In genomic region chr13:100381595-100382224, GRCh38 we compare ENCODE assay signal across 16 cellular contexts.
A peak's percentile ranks its signal among the peaks of the same experiment; 100 is the strongest.
DNase-seq lines count a peak whose midpoint lies in the region; ATAC-seq and TF ChIP-seq lines count a peak whose summit lies in the region.
"Had no signal": no experiment of that assay in that cellular context is flagged by ENCODE, and none has a peak within 500 bp of the region (broad histone marks: within the 10 kb centered on the region; RNA-seq: fewer than 3 reads in every experiment).

No MANE protein-coding gene starts in this region.

- peaks cover 7% of the 10 kb centered on the region for H3K36me3 ChIP-seq in IMR-90 (ENCODE audit: control insufficient read depth, insufficient read depth, low read length)
- peaks cover 8 to 19% of the 10 kb centered on the region in 2 experiments for H3K36me3 ChIP-seq in mesenchymal stem cell (ENCODE audit: control insufficient read depth in 1 of 2, insufficient read depth in 2 of 2, low read depth in 1 of 2, low read length in 2 of 2)
- H3K36me3 ChIP-seq: BE2C, HAP-1 had no signal

- 0 out of 2 replicates have a peak overlapping the region, but pooled peaks have one; percentile 15 for H3K4ac ChIP-seq in IMR-90 (ENCODE audit: low read depth, low read length)
- H3K4ac ChIP-seq in mesenchymal stem cell (ENCODE audit: low read depth in 1 of 2, low read length in 2 of 2) = no peak overlapping the region

- no peak overlapping the region for H4K8ac ChIP-seq in IMR-90 (ENCODE audit: low read depth in 2 of 2, low read length in 2 of 2)
- H4K8ac ChIP-seq in mesenchymal stem cell (ENCODE audit: low read length) = peak overlapping the region; percentile 17

- H2BK5ac ChIP-seq in IMR-90 (ENCODE audit: low read depth, low read length, poor library complexity, severe bottlenecking) (no peak overlapping the region), mesenchymal stem cell (ENCODE audit: low read depth, low read length, poor library complexity, severe bottlenecking) (no peak overlapping the region)

- H2AK5ac ChIP-seq in IMR-90 (ENCODE audit: low read depth, low read length) = no peak overlapping the region
- peak overlapping the region; percentile 96 for H2AK5ac ChIP-seq in mesenchymal stem cell (ENCODE audit: low read length, severe bottlenecking)

- H3K4me3 ChIP-seq in IMR-90 (ENCODE audit: insufficient read depth, low read depth, low read length) = no peak overlapping the region
- no peak overlapping the region for H3K4me3 ChIP-seq in astrocyte of the spinal cord (ENCODE audit: low read depth, low read length)
- H3K4me3 ChIP-seq in mesenchymal stem cell (ENCODE audit: insufficient read depth in 1 of 2, low read depth in 1 of 2, low read length in 2 of 2) = no peak overlapping the region
- H3K4me3 ChIP-seq: HAP-1, SJSA1 had no signal

- H3K4me1 ChIP-seq in IMR-90 (ENCODE audit: control insufficient read depth, insufficient read depth, low read length) = peaks cover 8% of the 10 kb centered on the region
- peaks cover 7% of the 10 kb centered on the region for H3K4me1 ChIP-seq in mesenchymal stem cell (ENCODE audit: control insufficient read depth, insufficient read depth, low read depth, low read length)
- H3K4me1 ChIP-seq: BE2C, HAP-1 had no signal

- TF ChIP-seq CTCF in IMR-90 (conservative IDR thresholded peaks at IDR 0.05; ENCODE audit: low read depth, low read length) (no peak), astrocyte of the spinal cord (IDR thresholded peaks at IDR 0.05; ENCODE audit: low read depth, low read length) (no peak)

- H3K79me1 ChIP-seq in IMR-90 (ENCODE audit: low read depth in 1 of 2, low read length in 2 of 2) = peaks cover 0 to 7% of the 10 kb centered on the region in 2 experiments; a peak in 1 of 4 replicates
- peaks cover 29% of the 10 kb centered on the region for H3K79me1 ChIP-seq in mesenchymal stem cell (replicated peaks; ENCODE audit: low read length, poor library complexity, severe bottlenecking)

- 100% methylated on average over 2 of the region's 16 CpGs; no CpG with 5 or more reads in 1 of the 2 experiments for WGBS in IMR-90 (ENCODE audit: extremely low coverage in 2 of 2, insufficient read length in 1 of 2), 2 experiments
- WGBS in mesenchymal stem cell = 82% methylated on average over 15 of the region's 16 CpGs

- H3K27me3 ChIP-seq in IMR-90 (ENCODE audit: control insufficient read depth, insufficient read depth, low read length) (no peaks in the 10 kb centered on the region), mesenchymal stem cell (ENCODE audit: control insufficient read depth in 1 of 2, insufficient read depth in 1 of 2, low read length in 2 of 2) (no peaks in the 10 kb centered on the region)
- H3K27me3 ChIP-seq: BE2C, SJSA1 had no signal

- no peak overlapping the region for H3K9ac ChIP-seq in IMR-90 (ENCODE audit: low read depth, low read length)
- no peak overlapping the region for H3K9ac ChIP-seq in mesenchymal stem cell (ENCODE audit: low read length)

- CTCF ChIA-PET in IMR-90 (lab: Yijun Ruan, JAX) = no interaction called here

- H2AK9ac ChIP-seq in IMR-90 (replicated peaks; ENCODE audit: low read depth, low read length, poor library complexity) = peak overlapping the region; percentile 55

- dilution Hi-C loops in IMR-90 (cut with HindIII; ENCODE audit: low sequenced_read_pairs, unreplicated experiment) = no loop called here

- H3K23ac ChIP-seq in IMR-90 (ENCODE audit: low read depth, low read length) (no peak overlapping the region), mesenchymal stem cell (ENCODE audit: low read length in 2 of 2) (no peak overlapping the region)

- no peak overlapping the region for H3K4me2 ChIP-seq in IMR-90 (ENCODE audit: low read depth, low read length)
- no peak overlapping the region for H3K4me2 ChIP-seq in mesenchymal stem cell (ENCODE audit: low read length, poor library complexity, severe bottlenecking)

- H2BK20ac ChIP-seq in IMR-90 (ENCODE audit: low read depth, low read length) = no peak overlapping the region

- H3K18ac ChIP-seq in IMR-90 (ENCODE audit: low read depth, low read length) (no peak overlapping the region), mesenchymal stem cell (ENCODE audit: low read depth in 1 of 2, low read length in 2 of 2) (peak overlapping the region in 1 of 2 experiments; percentile 28)

- BruUV-seq in IMR-90 (replicated peaks; lab: Mats Ljungman, UMichigan) = no TSS peak

- H2AFZ ChIP-seq in IMR-90 (replicated peaks; ENCODE audit: low read length, poor library complexity) (no peak overlapping the region), mesenchymal stem cell (ENCODE audit: low read depth, low read length) (no peak overlapping the region)

- no peak for TF ChIP-seq POLR2A in IMR-90 (IDR thresholded peaks at IDR 0.05; ENCODE audit: low read depth, low read length)

- H4K91ac ChIP-seq in IMR-90 (ENCODE audit: insufficient read depth, low read depth, low read length) (peak overlapping the region; percentile 47), mesenchymal stem cell (ENCODE audit: low read length) (no peak overlapping the region)

- no peak overlapping the region for H2BK120ac ChIP-seq in IMR-90 (ENCODE audit: low read depth, low read length)
- no peak overlapping the region for H2BK120ac ChIP-seq in mesenchymal stem cell (ENCODE audit: low read depth, low read length)

- H4K20me1 ChIP-seq in IMR-90 (ENCODE audit: insufficient read depth, low read length) = no peaks in the 10 kb centered on the region

- in situ Hi-C loops in G401 (cut with HindIII; ENCODE audit: low sequenced_read_pairs) (no loop called here), IMR-90 (cut with MboI; ENCODE audit: low sequenced_read_pairs) (no loop called here), astrocyte of the spinal cord (cut with HindIII; ENCODE audit: low sequenced_read_pairs) (no loop called here)

- peaks cover 4% of the 10 kb centered on the region for H3K9me3 ChIP-seq in IMR-90 (ENCODE audit: control insufficient read depth, insufficient read depth, low read length)
- peaks cover 19% of the 10 kb centered on the region for H3K9me3 ChIP-seq in mesenchymal stem cell (ENCODE audit: control insufficient read depth, low read length)
- H3K9me3 ChIP-seq: BE2C, SJSA1 had no signal

- intact Hi-C loops in IMR-90 (cut with micrococcal nuclease) = no loop called here

- no peak overlapping the region for H3K56ac ChIP-seq in IMR-90 (ENCODE audit: extremely low read depth, insufficient read depth, low read length)

- ATAC-seq in IMR-90 (ENCODE audit: low read depth) = no peak

- H2BK15ac ChIP-seq in IMR-90 (ENCODE audit: low read depth, low read length) (0 out of 3 replicates have a peak overlapping the region, but pooled peaks have one; percentile 31), mesenchymal stem cell (ENCODE audit: low read depth, poor library complexity, severe bottlenecking) (peak overlapping the region; percentile 19)

- no peak for TF ChIP-seq RAD21 in IMR-90 (IDR thresholded peaks at IDR 0.05; ENCODE audit: low read length)

- POLR2A ChIA-PET in IMR-90 (lab: Charles Lee; ENCODE audit: unreplicated experiment) = no interaction called here

- H4K5ac ChIP-seq in IMR-90 (ENCODE audit: low read depth, low read length) = no peak overlapping the region

- DNase-seq in G401 (ENCODE audit: low spot score) (peak; percentile 59), IMR-90 (no peak), astrocyte of the spinal cord (ENCODE audit: low read depth, low spot score) (peak; percentile 14), mesenchymal stem cell (no peak), NCI-H187 treated with DMSO at 0.1 percent for 48 hours (lab: John Stamatoyannopoulos, UW) (no peak), HK-2 (ENCODE audit: unreplicated experiment) (no peak), DMS114 treated with DMSO at 0.1 percent for 48 hours (lab: John Stamatoyannopoulos, UW; ENCODE audit: unreplicated experiment) (no peak)
- DNase-seq: BE2C; CD4-positive, alpha-beta memory T cell; KG1; NCI-H1105 treated with DMSO at 0.1 percent for 48 hours; NCI-H1930; NCI-H510A treated with DMSO at 0.1 percent for 48 hours; SW 1271 had no signal

- H3K9me1 ChIP-seq in IMR-90 (ENCODE audit: insufficient read depth, low read length) = peaks cover 7% of the 10 kb centered on the region; the same call in 1 of the 2 replicates

- peak overlapping the region in 1 of 2 experiments; percentile 25 for H2BK12ac ChIP-seq in mesenchymal stem cell (ENCODE audit: low read length in 2 of 2)

- H3K27ac ChIP-seq in IMR-90 (ENCODE audit: insufficient read depth, low read length) (no peak overlapping the region), mesenchymal stem cell (ENCODE audit: low read length, poor library complexity, severe bottlenecking) (no peak overlapping the region)
- H3K27ac ChIP-seq: SJSA1 had no signal

- H3K14ac ChIP-seq in IMR-90 (replicated peaks; ENCODE audit: low read depth, low read length) = no peak overlapping the region
- peak overlapping the region in 1 of 2 experiments; percentile 30 for H3K14ac ChIP-seq in mesenchymal stem cell (ENCODE audit: low read length in 2 of 2)

TF ChIP-seq in IMR-90, 13 proteins besides CTCF, POLR2A, EP300 and RAD21 (continues in another document):
- TF ChIP-seq SMC3 (IDR thresholded peaks at IDR 0.05; ENCODE audit: low read depth, low read length) (no peak), MAZ (IDR thresholded peaks at IDR 0.05; ENCODE audit: borderline replicate concordance, low read depth, low read length) (no peak), MAFK (IDR thresholded peaks at IDR 0.05; ENCODE audit: low read depth, low read length) (no peak), CHD1 (IDR thresholded peaks at IDR 0.05; ENCODE audit: low read depth, low read length) (no peak), BHLHE40 (IDR thresholded peaks at IDR 0.05; ENCODE audit: low read depth, low read length) (no peak), CEBPB (IDR thresholded peaks at IDR 0.05; ENCODE audit: low read depth, low read length) (no peak), MXI1 (IDR thresholded peaks at IDR 0.05; ENCODE audit: borderline replicate concordance, low read depth, low read length) (no peak), RFX5 (IDR thresholded peaks at IDR 0.05; ENCODE audit: low read depth, low read length) (no peak), RCOR1 (IDR thresholded peaks at IDR 0.05; ENCODE audit: insufficient replicate concordance, low read length) (no peak), FOS (IDR thresholded peaks at IDR 0.05; ENCODE audit: low read depth, low read length) (no peak), NFE2L2 (IDR thresholded peaks at IDR 0.05; ENCODE audit: low read depth, low read length) (no peak), ELK1 (IDR thresholded peaks at IDR 0.05; ENCODE audit: borderline replicate concordance, low read depth, low read length) (no peak)

Comparison
In these comparisons a context has a peak if more than half of its experiments do, and no peak if none do; other contexts are left out.
1. DNase-seq: peak in G401 (single experiment) and astrocyte of the spinal cord (single experiment); none in IMR-90 (single experiment), mesenchymal stem cell (single experiment), NCI-H187 treated with DMSO at 0.1 percent for 48 hours (single experiment), HK-2 (single experiment) and DMS114 treated with DMSO at 0.1 percent for 48 hours (single experiment).